In genomic region chr12:19485240-19485639, GRCh38 we compare ENCODE assay signal across 23 cellular contexts. TPM values are rescaled to one million over a fixed set of nuclear protein-coding genes. Genes with fewer than 3 reads are reported as not detected.
DNase-seq lines count a peak whose midpoint lies in the region; ATAC-seq and FAIRE-seq lines count a peak whose summit lies in the region.
"Had no signal": no experiment of that assay in that cellular context is flagged by ENCODE, and none has a peak within 500 bp of the region (broad histone marks: within the 10 kb centered on the region; RNA-seq: fewer than 3 reads in every experiment).

No MANE protein-coding gene starts in this region.

- H3K4me3 ChIP-seq in CD8-positive, alpha-beta memory T cell (ENCODE audit: low read length) = no peak overlapping the region
- H3K4me3 ChIP-seq: prostate gland, transverse colon had no signal

- peaks cover 7% of the 10 kb centered on the region for H3K36me3 ChIP-seq in CD8-positive, alpha-beta memory T cell (ENCODE audit: insufficient read depth, low read length)
- H3K36me3 ChIP-seq: prostate gland had no signal

- no peaks in the 10 kb centered on the region for H3K27me3 ChIP-seq in CD8-positive, alpha-beta memory T cell (ENCODE audit: insufficient read depth, low read length, poor library complexity, severe bottlenecking)
- H3K27me3 ChIP-seq: transverse colon had no signal

- POLR2A ChIA-PET in activated CD4-positive, alpha-beta T cell treated with anti-CD3 and anti-CD28 coated beads for 36 hours (lab: Charles Lee) = no interaction called here
- POLR2A ChIA-PET in CD8-positive, alpha-beta memory T cell (lab: Charles Lee) = no interaction called here

- H3K9me3 Mint-ChIP-seq in activated CD4-positive, alpha-beta T cell treated with anti-CD3 and anti-CD28 coated beads for 36 hours (ENCODE audit: low read depth) = peaks cover 10% of the 10 kb centered on the region
- peaks cover 5 to 16% (median 11%) of the 10 kb centered on the region in 5 donors for H3K9me3 Mint-ChIP-seq in CD8-positive, alpha-beta memory T cell
- H3K9me3 Mint-ChIP-seq in activated naive CD8-positive, alpha-beta T cell treated with anti-CD3 and anti-CD28 coated beads for 36 hours = peaks cover 10% of the 10 kb centered on the region
- peaks cover 4% of the 10 kb centered on the region for H3K9me3 Mint-ChIP-seq in memory B cell

- no peaks in the 10 kb centered on the region for H3K27me3 Mint-ChIP-seq in activated CD4-positive, alpha-beta T cell treated with anti-CD3 and anti-CD28 coated beads for 36 hours
- H3K27me3 Mint-ChIP-seq in CD8-positive, alpha-beta memory T cell = no peaks in the 10 kb centered on the region
- H3K27me3 Mint-ChIP-seq in activated naive CD8-positive, alpha-beta T cell treated with anti-CD3 and anti-CD28 coated beads for 36 hours = no peaks in the 10 kb centered on the region
- H3K27me3 Mint-ChIP-seq in memory B cell = no peaks in the 10 kb centered on the region

- H3K4me1 ChIP-seq in CD8-positive, alpha-beta memory T cell (ENCODE audit: insufficient read depth, low read length) = peaks cover 37% of the 10 kb centered on the region
- H3K4me1 ChIP-seq: prostate gland had no signal

- peaks cover 70% of the 10 kb centered on the region for H3K36me3 Mint-ChIP-seq in activated CD4-positive, alpha-beta T cell treated with anti-CD3 and anti-CD28 coated beads for 36 hours (ENCODE audit: low read depth)
- H3K36me3 Mint-ChIP-seq in CD8-positive, alpha-beta memory T cell = peaks cover 18 to 52% (median 18%) of the 10 kb centered on the region in 3 donors
- H3K36me3 Mint-ChIP-seq in activated naive CD8-positive, alpha-beta T cell treated with anti-CD3 and anti-CD28 coated beads for 36 hours = peaks cover 76% of the 10 kb centered on the region
- peaks cover 31% of the 10 kb centered on the region for H3K36me3 Mint-ChIP-seq in memory B cell

- no peak for ATAC-seq in activated CD4-positive, alpha-beta T cell treated with anti-CD3 and anti-CD28 coated beads for 36 hours
- ATAC-seq in memory B cell (ENCODE audit: low read depth) (no peak), HG02938 (IDR thresholded peaks at IDR 0.05; ENCODE audit: unreplicated experiment) (no peak)

- H3K27ac Mint-ChIP-seq in activated CD4-positive, alpha-beta T cell treated with anti-CD3 and anti-CD28 coated beads for 36 hours = peak overlapping the region; percentile 47
- H3K27ac Mint-ChIP-seq in CD8-positive, alpha-beta memory T cell = peak overlapping the region; percentile 4 to 89 (median 36)
- H3K27ac Mint-ChIP-seq in activated naive CD8-positive, alpha-beta T cell treated with anti-CD3 and anti-CD28 coated beads for 36 hours = peak overlapping the region; percentile 86
- peak overlapping the region; percentile 12 for H3K27ac Mint-ChIP-seq in memory B cell
- H3K27ac Mint-ChIP-seq: nephron progenitor cell had no signal

- no peak for DNase-seq in activated CD4-positive, alpha-beta T cell treated with anti-CD3 and anti-CD28 coated beads for 36 hours
- DNase-seq in activated CD4-positive, alpha-beta T cell treated with anti-CD3 and anti-CD28 coated beads, Interleukin-2, amount 50 U/mL, for 4 hours = no peak
- no peak for DNase-seq in CD8-positive, alpha-beta memory T cell
- DNase-seq in activated naive CD8-positive, alpha-beta T cell treated with anti-CD3 and anti-CD28 coated beads for 36 hours = no peak
- DNase-seq in memory B cell (ENCODE audit: low spot score in 2 of 2) (no peak), NCI-H345 treated with DMSO at 0.1 percent for 48 hours (lab: John Stamatoyannopoulos, UW; ENCODE audit: unreplicated experiment) (no peak), HTR-8/SVneo (ENCODE audit: insufficient read length, low spot score) (no peak)
- DNase-seq: activated CD4-positive, alpha-beta T cell treated with anti-CD3 and anti-CD28 coated beads for 4 hours; aorta; central memory CD4-positive, alpha-beta T cell; COR-L47; DND-41; KG1; MV-4-11; NCI-H187; NCI-H748 treated with DMSO at 0.1 percent for 48 hours; nephron progenitor cell; stimulated activated CD4-positive, alpha-beta T cell treated with anti-CD3 and anti-CD28 coated beads, Interleukin-2, amount 100 ng/mL, for 24 hours; stimulated activated naive CD4-positive, alpha-beta T cell treated with Interleukin-2 at 50 U/mL for 16 hours; transverse colon had no signal

- intact Hi-C loops in activated CD4-positive, alpha-beta T cell treated with anti-CD3 and anti-CD28 coated beads for 36 hours (cut with DNase I, micrococcal nuclease) = no loop called here

- H3K4me3 Mint-ChIP-seq in activated CD4-positive, alpha-beta T cell treated with anti-CD3 and anti-CD28 coated beads for 36 hours = no peak overlapping the region
- peak overlapping the region in 3 of 7 donors; percentile 3 to 17 (median 14) for H3K4me3 Mint-ChIP-seq in CD8-positive, alpha-beta memory T cell
- H3K4me3 Mint-ChIP-seq in activated naive CD8-positive, alpha-beta T cell treated with anti-CD3 and anti-CD28 coated beads for 36 hours = no peak overlapping the region
- H3K4me3 Mint-ChIP-seq in memory B cell = no peak overlapping the region
- H3K4me3 Mint-ChIP-seq: nephron progenitor cell had no signal

- CTCF ChIA-PET in activated CD4-positive, alpha-beta T cell treated with anti-CD3 and anti-CD28 coated beads for 36 hours (lab: Charles Lee) = no interaction called here
- CTCF ChIA-PET in CD8-positive, alpha-beta memory T cell (lab: Charles Lee) = no interaction called here

- FAIRE-seq in HTR-8/SVneo (lab: Jason Lieb, UNC) = no peak

- peaks cover 70% of the 10 kb centered on the region for H3K4me1 Mint-ChIP-seq in activated CD4-positive, alpha-beta T cell treated with anti-CD3 and anti-CD28 coated beads for 36 hours
- peaks cover 69 to 85% (median 77%) of the 10 kb centered on the region in 3 donors for H3K4me1 Mint-ChIP-seq in CD8-positive, alpha-beta memory T cell
- H3K4me1 Mint-ChIP-seq in activated naive CD8-positive, alpha-beta T cell treated with anti-CD3 and anti-CD28 coated beads for 36 hours = peaks cover 50% of the 10 kb centered on the region
- H3K4me1 Mint-ChIP-seq in memory B cell = peaks cover 26% of the 10 kb centered on the region

- H3K9me3 ChIP-seq in CD8-positive, alpha-beta memory T cell (ENCODE audit: low read length) = peaks cover 6% of the 10 kb centered on the region
- H3K9me3 ChIP-seq: prostate gland had no signal

- H3K27ac ChIP-seq in CD8-positive, alpha-beta memory T cell (ENCODE audit: low read depth, low read length) = no peak overlapping the region
- H3K27ac ChIP-seq: 22Rv1, prostate gland, transverse colon had no signal

RNA-seq across cellular contexts. Expression of gene AEBP2, which starts 45.9 kb away (rescaled TPM):
- total RNA-seq in activated CD4-positive, alpha-beta T cell treated with anti-CD3 and anti-CD28 coated beads for 36 hours = 10 to 100 TPM; 44.2 to 52.9 TPM
- 10 to 100 TPM; 73.6 to 77.0 TPM for total RNA-seq in CD8-positive, alpha-beta memory T cell
- 14.8 TPM for polyA plus RNA-seq in CD8-positive, alpha-beta memory T cell
- 10 to 100 TPM; 60.3 to 60.7 TPM for total RNA-seq in activated naive CD8-positive, alpha-beta T cell treated with anti-CD3 and anti-CD28 coated beads for 36 hours

Comparison
In these comparisons a context has a peak if more than half of its experiments do, and no peak if none do; other contexts are left out.
1. H3K27ac Mint-ChIP-seq: peak in every context shown above with its lines; median percentile 86 in activated naive CD8-positive, alpha-beta T cell treated with anti-CD3 and anti-CD28 coated beads for 36 hours; 47 in activated CD4-positive, alpha-beta T cell treated with anti-CD3 and anti-CD28 coated beads for 36 hours; 36 in CD8-positive, alpha-beta memory T cell; 12 in memory B cell.